ENCODE assay signal across 10 cellular contexts in genomic region chr17:33234930-33235685, GRCh38. TPM values are rescaled to one million over a fixed set of nuclear protein-coding genes. Genes with fewer than 3 reads are reported as not detected.
DNase-seq lines count a peak whose midpoint lies in the region; TF ChIP-seq lines count a peak whose summit lies in the region.
"Had no signal": no experiment of that assay in that cellular context is flagged by ENCODE, and none has a peak within 500 bp of the region (broad histone marks: within the 10 kb centered on the region; RNA-seq: fewer than 3 reads in every experiment).

No MANE protein-coding gene starts in this region.

- no peaks in the 10 kb centered on the region for H3K4me1 ChIP-seq in breast epithelium

- TF ChIP-seq POLR2A in breast epithelium (IDR thresholded peaks at IDR 0.05) (no peak), lower leg skin (IDR thresholded peaks at IDR 0.05) (no peak)

- H3K36me3 ChIP-seq in breast epithelium: no peaks in the 10 kb centered on the region

- no peaks in the 10 kb centered on the region for H3K9me3 ChIP-seq in breast epithelium

- DNase-seq in stimulated activated CD4-positive, alpha-beta T cell treated with anti-CD3 and anti-CD28 coated beads, Interleukin-15, amount 100 ng/mL, for 24 hours: peak; percentile 32
- no peak for DNase-seq in stimulated activated CD4-positive, alpha-beta T cell treated with anti-CD3 and anti-CD28 coated beads, Interleukin-12 subunit alpha, Interleukin-12 subunit beta, amount 100 ng/mL, for 4 hours
- DNase-seq in breast epithelium (ENCODE audit: low spot score in 2 of 2) (peak in 1 of 2 donors; percentile 74), lower leg skin (ENCODE audit: low spot score in 2 of 2) (peak; percentile 65 to 91), ureter (ENCODE audit: low spot score) (peak; percentile 73), NCI-H524 (lab: John Stamatoyannopoulos, UW) (no peak), NCI-H748 (lab: John Stamatoyannopoulos, UW; ENCODE audit: unreplicated experiment) (no peak), NCI-H1048 (lab: John Stamatoyannopoulos, UW) (no peak)
- DNase-seq: activated CD4-positive, CD25-positive, alpha-beta regulatory T cell treated with anti-CD3 and anti-CD28 coated beads, Interleukin-2, amount 50 U/mL, for 72 hours; immature natural killer cell had no signal

- intact Hi-C loops in breast epithelium (cut with DNase I; ENCODE audit: low total_unique reads): no loop called here
- intact Hi-C loops in lower leg skin (cut with DNase I; ENCODE audit: low total_unique reads): no loop called here

- H3K27me3 ChIP-seq in breast epithelium: no peaks in the 10 kb centered on the region

- H3K4me3 ChIP-seq in breast epithelium: no peak overlapping the region
- no peak overlapping the region for H3K4me3 ChIP-seq in lower leg skin (ENCODE audit: low read depth, poor library complexity, severe bottlenecking)

- WGBS in lower leg skin, 2 donors: 32 to 34% methylated on average over 6 of the region's 6 CpGs

- peak overlapping the region; percentile 42 to 48 for H3K27ac ChIP-seq in breast epithelium

- TF ChIP-seq CTCF in breast epithelium (IDR thresholded peaks at IDR 0.05) (no peak), lower leg skin (IDR thresholded peaks at IDR 0.05) (no peak)

RNA-seq across cellular contexts. Expression of gene ASIC2, which starts 58.0 kb away (rescaled TPM):
- under 1 TPM in 2 of 3 donors, not detected in 1; 0.15 to 0.16 TPM for total RNA-seq in breast epithelium
- under 1 TPM in 1 of 4 donors, not detected in 3; 0.21 TPM for total RNA-seq in lower leg skin
- total RNA-seq in ureter: not detected

Comparison
In these comparisons a context has a peak if more than half of its experiments do, and no peak if none do; other contexts are left out.
1. DNase-seq: peak in stimulated activated CD4-positive, alpha-beta T cell treated with anti-CD3 and anti-CD28 coated beads, Interleukin-15, amount 100 ng/mL, for 24 hours (single experiment), lower leg skin (2 of 2) and ureter (single experiment); none in stimulated activated CD4-positive, alpha-beta T cell treated with anti-CD3 and anti-CD28 coated beads, Interleukin-12 subunit alpha, Interleukin-12 subunit beta, amount 100 ng/mL, for 4 hours (single experiment), NCI-H524 (0 of 2), NCI-H748 (single experiment) and NCI-H1048 (single experiment).